14 cellular contexts compared by ENCODE assay signal in the genomic region with DNA sequence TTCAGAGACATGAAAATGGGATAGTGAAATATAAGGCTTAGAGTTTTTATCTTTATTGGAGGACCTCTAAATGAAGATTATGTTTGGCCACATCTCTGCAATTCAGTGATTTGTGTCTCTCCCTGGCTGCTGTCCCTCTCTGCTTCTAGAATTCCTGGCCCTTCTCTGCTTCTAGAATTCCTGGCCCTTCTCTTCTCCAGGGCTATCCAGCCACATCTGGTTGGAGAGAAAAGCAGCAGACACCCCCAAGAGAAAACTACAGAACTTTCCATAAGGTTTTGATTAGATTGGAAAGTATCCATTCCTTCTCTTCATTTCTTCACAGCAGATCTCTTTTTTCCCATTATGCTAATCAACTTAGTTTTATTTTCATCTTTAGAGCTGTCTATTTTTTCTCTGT.
A peak's percentile ranks its signal among the peaks of the same experiment; 100 is the strongest.
DNase-seq lines count a peak whose midpoint lies in the region; ATAC-seq and TF ChIP-seq lines count a peak whose summit lies in the region.
"Had no signal": no experiment of that assay in that cellular context is flagged by ENCODE, and none has a peak within 500 bp of the region (broad histone marks: within the 10 kb centered on the region; RNA-seq: fewer than 3 reads in every experiment).

No MANE protein-coding gene starts in this region.

- no peaks in the 10 kb centered on the region for H3K4me1 Mint-ChIP-seq in nephron progenitor cell
- H3K4me1 Mint-ChIP-seq in T-helper 2 cell treated with Interferon-gamma antibody and Interleukin-4, amounts not matched to agents 5 μg/mL and 100 μg/mL, for 36 hours (ENCODE audit: low read depth): no peaks in the 10 kb centered on the region
- H3K4me1 Mint-ChIP-seq: B cell; CD8-positive, alpha-beta memory T cell had no signal

- no peak overlapping the region for H3K4me3 Mint-ChIP-seq in nephron progenitor cell
- H3K4me3 Mint-ChIP-seq in T-helper 2 cell treated with Interferon-gamma antibody and Interleukin-4, amounts not matched to agents 5 μg/mL and 100 μg/mL, for 36 hours: no peak overlapping the region
- H3K4me3 Mint-ChIP-seq: B cell; CD4-positive, alpha-beta T cell; CD8-positive, alpha-beta memory T cell had no signal

- ATAC-seq in left ventricle myocardium superior (peak; percentile 48), left cardiac atrium (no peak)

- H3K36me3 Mint-ChIP-seq in nephron progenitor cell (ENCODE audit: low read depth): no peaks in the 10 kb centered on the region
- H3K36me3 Mint-ChIP-seq in T-helper 2 cell treated with Interferon-gamma antibody and Interleukin-4, amounts not matched to agents 5 μg/mL and 100 μg/mL, for 36 hours (ENCODE audit: low read depth): no peaks in the 10 kb centered on the region

- H3K27me3 Mint-ChIP-seq in nephron progenitor cell (ENCODE audit: low read depth, poor library complexity): peaks cover 3% of the 10 kb centered on the region
- peaks cover 19% of the 10 kb centered on the region for H3K27me3 Mint-ChIP-seq in T-helper 2 cell treated with Interferon-gamma antibody and Interleukin-4, amounts not matched to agents 5 μg/mL and 100 μg/mL, for 36 hours (ENCODE audit: low read depth)
- H3K27me3 Mint-ChIP-seq: CD4-positive, alpha-beta T cell had no signal

- H3K9me3 Mint-ChIP-seq in nephron progenitor cell: no peaks in the 10 kb centered on the region
- H3K9me3 Mint-ChIP-seq in T-helper 2 cell treated with Interferon-gamma antibody and Interleukin-4, amounts not matched to agents 5 μg/mL and 100 μg/mL, for 36 hours: no peaks in the 10 kb centered on the region
- H3K9me3 Mint-ChIP-seq: CD4-positive, alpha-beta T cell; CD8-positive, alpha-beta memory T cell had no signal

- peak overlapping the region; percentile 55 for H3K27ac Mint-ChIP-seq in nephron progenitor cell
- H3K27ac Mint-ChIP-seq in T-helper 2 cell treated with Interferon-gamma antibody and Interleukin-4, amounts not matched to agents 5 μg/mL and 100 μg/mL, for 36 hours: no peak overlapping the region
- H3K27ac Mint-ChIP-seq: B cell; CD4-positive, alpha-beta T cell; CD8-positive, alpha-beta memory T cell had no signal

- intact Hi-C loops in left ventricle myocardium superior (cut with micrococcal nuclease): no loop called here
- intact Hi-C loops in left cardiac atrium (cut with DNase I): no loop called here

- DNase-seq in left ventricle myocardium superior (no peak), left cardiac atrium (no peak), fibroblast of gingiva (ENCODE audit: low read depth) (peak; percentile 14), nephron progenitor cell (no peak), AG20443 (ENCODE audit: low spot score) (no peak), amygdala (lab: John Stamatoyannopoulos, UW) (no peak)
- DNase-seq in T-helper 2 cell treated with Interferon-gamma antibody and Interleukin-4, amounts not matched to agents 5 μg/mL and 100 μg/mL, for 36 hours (ENCODE audit: low spot score): no peak
- DNase-seq: CD4-positive, alpha-beta T cell; CD8-positive, alpha-beta memory T cell; DMS 273 treated with DMSO at 0.1 percent for 48 hours; DMS79; GDM1; HCEC 1CT had no signal

- no peak for TF ChIP-seq CTCF in nephron progenitor cell (IDR thresholded peaks at IDR 0.05)
